In genomic region chr2:85595378-85596232, GRCh38 we compare ENCODE assay signal across 8 cellular contexts. TPM values are rescaled to one million over a fixed set of nuclear protein-coding genes. Genes with fewer than 3 reads are reported as not detected.
DNase-seq lines count a peak whose midpoint lies in the region; ATAC-seq and TF ChIP-seq lines count a peak whose summit lies in the region.

TSS of gene RNF181 (plus strand) at chr2:85595745. CDS start at chr2:85595764, 19 bp downstream.

- TF ChIP-seq CTCF in HFFc6 (IDR thresholded peaks at IDR 0.05), result no peak
- no peak for TF ChIP-seq CTCF in NB4 (IDR thresholded peaks at IDR 0.05; ENCODE audit: low read depth, low read length)
- no peak for TF ChIP-seq CTCF in gastroesophageal sphincter (IDR thresholded peaks at IDR 0.05)
- no peak for TF ChIP-seq CTCF in neutrophil (IDR thresholded peaks at IDR 0.05)

- H3K4me1 Mint-ChIP-seq in HFFc6 (ENCODE audit: low read depth), result peaks cover 33% of the 10 kb centered on the region
- peaks cover 37% of the 10 kb centered on the region for H3K4me1 Mint-ChIP-seq in activated naive CD4-positive, alpha-beta T cell treated with anti-CD3 and anti-CD28 coated beads, Interleukin-2, amount 10 ng/mL, durations not matched to agents 7 days and 5 days

- TF ChIP-seq POLR2A in NB4 (IDR thresholded peaks at IDR 0.05; ENCODE audit: extremely low read depth, insufficient read length) (peak; percentile 75), gastroesophageal sphincter (IDR thresholded peaks at IDR 0.05) (peak; percentile 73 to 80)

- peaks cover 4% of the 10 kb centered on the region; the same call in 1 of the 2 replicates for H3K36me3 Mint-ChIP-seq in HFFc6 (ENCODE audit: low read depth)
- peaks cover 21% of the 10 kb centered on the region for H3K36me3 Mint-ChIP-seq in activated naive CD4-positive, alpha-beta T cell treated with anti-CD3 and anti-CD28 coated beads, Interleukin-2, amount 10 ng/mL, durations not matched to agents 7 days and 5 days

- peaks cover 6% of the 10 kb centered on the region; the same call in 1 of the 2 replicates for H3K36me3 ChIP-seq in SK-N-MC (ENCODE audit: insufficient read depth, low read length)
- peaks cover 0 to 48% of the 10 kb centered on the region in 2 donors for H3K36me3 ChIP-seq in gastroesophageal sphincter
- H3K36me3 ChIP-seq in neutrophil, result peaks cover 39% of the 10 kb centered on the region

- H3K27me3 ChIP-seq in gastroesophageal sphincter (no peaks in the 10 kb centered on the region), neutrophil (no peaks in the 10 kb centered on the region)

- H3K27ac ChIP-seq in SK-N-MC (peak within 1 kb of the TSS; percentile 65; the same call in 1 of the 2 replicates), gastroesophageal sphincter (peak within 1 kb of the TSS; percentile 71 to 97 (median 94)), neutrophil (peak within 1 kb of the TSS; percentile 97), substantia nigra (ENCODE audit: low read depth, low read length, poor library complexity, severe bottlenecking) (peak within 1 kb of the TSS; percentile 91)

- peak within 1 kb of the TSS; percentile 89 for H3K27ac Mint-ChIP-seq in HFFc6
- H3K27ac Mint-ChIP-seq in activated naive CD4-positive, alpha-beta T cell treated with anti-CD3 and anti-CD28 coated beads, Interleukin-2, amount 10 ng/mL, durations not matched to agents 7 days and 5 days, result peak within 1 kb of the TSS; percentile 91

- no peak for TF ChIP-seq EP300 in gastroesophageal sphincter (IDR thresholded peaks at IDR 0.05)

- peak; percentile 98 for ATAC-seq in gastroesophageal sphincter

- peaks cover 2% of the 10 kb centered on the region; the same call in 1 of the 2 replicates for H3K27me3 Mint-ChIP-seq in HFFc6 (ENCODE audit: insufficient read depth)
- no peaks in the 10 kb centered on the region for H3K27me3 Mint-ChIP-seq in activated naive CD4-positive, alpha-beta T cell treated with anti-CD3 and anti-CD28 coated beads, Interleukin-2, amount 10 ng/mL, durations not matched to agents 7 days and 5 days

- H3K4me3 ChIP-seq in NB4 (ENCODE audit: low read depth, low read length) (peak within 1 kb of the TSS; percentile 93), SK-N-MC (peak within 1 kb of the TSS; percentile 96), gastroesophageal sphincter (peak within 1 kb of the TSS; percentile 72 to 86), neutrophil (ENCODE audit: low read depth in 1 of 2, low read length in 1 of 2) (peak within 1 kb of the TSS; percentile 93 to 97)

- no peaks in the 10 kb centered on the region for H3K9me3 Mint-ChIP-seq in HFFc6
- no peaks in the 10 kb centered on the region for H3K9me3 Mint-ChIP-seq in activated naive CD4-positive, alpha-beta T cell treated with anti-CD3 and anti-CD28 coated beads, Interleukin-2, amount 10 ng/mL, durations not matched to agents 7 days and 5 days

- peak; percentile 99 for DNase-seq in GM04503 (ENCODE audit: low read depth)
- DNase-seq in HFFc6, result peak; percentile 99
- peak; percentile 99 for DNase-seq in NB4 (ENCODE audit: low read depth)
- DNase-seq in SK-N-MC (ENCODE audit: low read depth, low spot score), result peak; percentile 95
- DNase-seq in activated naive CD4-positive, alpha-beta T cell treated with anti-CD3 and anti-CD28 coated beads, Interleukin-2, amount 10 ng/mL, durations not matched to agents 7 days and 5 days, result peak; percentile 96
- peak; percentile 67 to 99 (median 96) for DNase-seq in substantia nigra (lab: John Stamatoyannopoulos, UW)

- H3K4me1 ChIP-seq in gastroesophageal sphincter, result peaks cover 0 to 83% (median 27%) of the 10 kb centered on the region in 3 donors
- peaks cover 35 to 43% of the 10 kb centered on the region in 2 experiments for H3K4me1 ChIP-seq in neutrophil (ENCODE audit: control insufficient read depth in 1 of 2, insufficient read depth in 1 of 2, low read depth in 1 of 2, low read length in 1 of 2)

- H3K9me3 ChIP-seq in SK-N-MC (ENCODE audit: low read depth, low read length) (no peaks in the 10 kb centered on the region), gastroesophageal sphincter (no peaks in the 10 kb centered on the region), neutrophil (no peaks in the 10 kb centered on the region)

- WGBS in gastroesophageal sphincter (ENCODE audit: low coverage in 1 of 2), 2 donors, result 0% methylated on average over 1 to 26 of the region's 46 CpGs

- peak within 1 kb of the TSS; percentile 96 for H3K4me3 Mint-ChIP-seq in HFFc6
- peak within 1 kb of the TSS; percentile 99 for H3K4me3 Mint-ChIP-seq in activated naive CD4-positive, alpha-beta T cell treated with anti-CD3 and anti-CD28 coated beads, Interleukin-2, amount 10 ng/mL, durations not matched to agents 7 days and 5 days

- CTCF ChIA-PET in activated naive CD4-positive, alpha-beta T cell treated with anti-CD3 and anti-CD28 coated beads, Interleukin-2, amount 10 ng/mL, durations not matched to agents 7 days and 5 days (lab: Charles Lee), result interaction anchor here (1.2 to 1.8 kb wide), 5 partner anchors 8 to 175 kb away, joined by 3 to 8 read pairs (median 3); no protein-coding TSS in a partner anchor

- H3K9ac ChIP-seq in SK-N-MC (ENCODE audit: insufficient read length), result peak within 1 kb of the TSS; percentile 93

RNA-seq across cellular contexts. Expression of gene RNF181, which starts in this region (rescaled TPM):
- total RNA-seq in HFFc6 (2021; fragmentation: NEBNext Ultra II Directional; extraction: Animal tissue kit (Norgen Biotek cat#: 25700)), result 100 to 1,000 TPM; 121 to 160 (median 146) TPM
- total RNA-seq in gastroesophageal sphincter, result 100 to 1,000 TPM; 113 to 174 (median 148) TPM

Comparison
In these comparisons a context has a peak if more than half of its experiments do, and no peak if none do; other contexts are left out.
1. Peak in every context shown above with its lines: DNase-seq, ATAC-seq, H3K4me3 ChIP-seq and H3K27ac ChIP-seq.